In genomic region chr9:26945591-26945990, GRCh38 we compare ENCODE assay signal across 9 cellular contexts. TPM values are rescaled to one million over a fixed set of nuclear protein-coding genes. Genes with fewer than 3 reads are reported as not detected.
DNase-seq lines count a peak whose midpoint lies in the region; ATAC-seq, FAIRE-seq and TF ChIP-seq lines count a peak whose summit lies in the region.
"Had no signal": no experiment of that assay in that cellular context is flagged by ENCODE, and none has a peak within 500 bp of the region (broad histone marks: within the 10 kb centered on the region; RNA-seq: fewer than 3 reads in every experiment).

No MANE protein-coding gene starts in this region.

- peak overlapping the region; percentile 96 to 98 for H3K4me3 ChIP-seq in kidney (ENCODE audit: low read length in 2 of 2)
- peak overlapping the region in 3 of 4 donors; percentile 61 to 100 (median 95) for H3K4me3 ChIP-seq in upper lobe of left lung

- H3K36me3 ChIP-seq in kidney (ENCODE audit: control insufficient read depth in 1 of 2, insufficient read depth in 2 of 2, low read length in 2 of 2) (no peaks in the 10 kb centered on the region), upper lobe of left lung (no peaks in the 10 kb centered on the region)

- in situ Hi-C loops in G401 (cut with HindIII; ENCODE audit: low sequenced_read_pairs), result no loop called here

- H3K27ac Mint-ChIP-seq in activated naive CD4-positive, alpha-beta T cell treated with anti-CD3 and anti-CD28 coated beads, Interleukin-2, amount 50 U/mL, for 24 hours, result no peak overlapping the region
- peak overlapping the region; percentile 99 for H3K27ac Mint-ChIP-seq in activated naive CD8-positive, alpha-beta T cell

- H3K27me3 ChIP-seq in upper lobe of left lung, result no peaks in the 10 kb centered on the region

- H3K4me3 Mint-ChIP-seq in activated naive CD4-positive, alpha-beta T cell treated with anti-CD3 and anti-CD28 coated beads, Interleukin-2, amount 50 U/mL, for 24 hours, result peak overlapping the region; percentile 97
- H3K4me3 Mint-ChIP-seq in activated naive CD8-positive, alpha-beta T cell, result peak overlapping the region; percentile 95

- no peak for TF ChIP-seq POLR2A in upper lobe of left lung (IDR thresholded peaks at IDR 0.05)

- peaks cover 6% of the 10 kb centered on the region for H3K36me3 Mint-ChIP-seq in activated naive CD4-positive, alpha-beta T cell treated with anti-CD3 and anti-CD28 coated beads, Interleukin-2, amount 50 U/mL, for 24 hours
- peaks cover 6% of the 10 kb centered on the region for H3K36me3 Mint-ChIP-seq in activated naive CD8-positive, alpha-beta T cell

- no peak for DNase-seq in activated naive CD4-positive, alpha-beta T cell treated with anti-CD3 and anti-CD28 coated beads, Interleukin-2, amount 50 U/mL, for 16 hours
- DNase-seq in kidney (no peak), upper lobe of left lung (no peak), G401 (ENCODE audit: low spot score) (no peak)
- DNase-seq in stimulated activated CD4-positive, alpha-beta T cell treated with anti-CD3 and anti-CD28 coated beads, Interleukin-2, amount 100 ng/mL, for 48 hours, result no peak

- WGBS in upper lobe of left lung, 2 donors, result 24 to 28% methylated on average over 2 of the region's 2 CpGs

- intact Hi-C loops in kidney (cut with DNase I), result no loop called here

- H3K9me3 ChIP-seq in kidney (ENCODE audit: control insufficient read depth in 1 of 2, low read length in 2 of 2), result no peaks in the 10 kb centered on the region
- H3K9me3 ChIP-seq in upper lobe of left lung, result no peaks in the 10 kb centered on the region

- no peak for TF ChIP-seq EP300 in upper lobe of left lung (IDR thresholded peaks at IDR 0.05)

- peak overlapping the region in 1 of 2 donors; percentile 86 for H3K9ac ChIP-seq in kidney (ENCODE audit: low read length in 2 of 2)

- TF ChIP-seq CTCF in kidney (IDR thresholded peaks at IDR 0.05; ENCODE audit: borderline replicate concordance, extremely low read depth, insufficient read depth), result no peak
- no peak for TF ChIP-seq CTCF in upper lobe of left lung (IDR thresholded peaks at IDR 0.05)

- peaks cover 66% of the 10 kb centered on the region for H3K4me1 Mint-ChIP-seq in activated naive CD4-positive, alpha-beta T cell treated with anti-CD3 and anti-CD28 coated beads, Interleukin-2, amount 50 U/mL, for 24 hours
- H3K4me1 Mint-ChIP-seq in activated naive CD8-positive, alpha-beta T cell (ENCODE audit: low read depth), result peaks cover 52% of the 10 kb centered on the region

- no peaks in the 10 kb centered on the region for H3K27me3 Mint-ChIP-seq in activated naive CD4-positive, alpha-beta T cell treated with anti-CD3 and anti-CD28 coated beads, Interleukin-2, amount 50 U/mL, for 24 hours
- peaks cover 3% of the 10 kb centered on the region for H3K27me3 Mint-ChIP-seq in activated naive CD8-positive, alpha-beta T cell

- ATAC-seq in upper lobe of left lung (ENCODE audit: low FRiP score in 2 of 2) (no peak), HG02798 (IDR thresholded peaks at IDR 0.05; ENCODE audit: poor library complexity, unreplicated experiment) (no peak)

- H3K4me1 ChIP-seq in kidney (ENCODE audit: control insufficient read depth in 1 of 2, insufficient read depth in 1 of 2, low read depth in 1 of 2, low read length in 2 of 2) (peaks cover 0 to 3% of the 10 kb centered on the region in 2 donors), upper lobe of left lung (peaks cover 18 to 41% (median 25%) of the 10 kb centered on the region in 4 donors)

- H3K27ac ChIP-seq in kidney (ENCODE audit: low read depth in 2 of 2, low read length in 2 of 2), result no peak overlapping the region
- H3K27ac ChIP-seq in upper lobe of left lung, result no peak overlapping the region

- H3K9me3 Mint-ChIP-seq in activated naive CD4-positive, alpha-beta T cell treated with anti-CD3 and anti-CD28 coated beads, Interleukin-2, amount 50 U/mL, for 24 hours, result no peaks in the 10 kb centered on the region
- H3K9me3 Mint-ChIP-seq in activated naive CD8-positive, alpha-beta T cell (ENCODE audit: low read depth), result no peaks in the 10 kb centered on the region

- no peak for FAIRE-seq in kidney (lab: Jason Lieb, UNC)
- FAIRE-seq: colon had no signal

RNA-seq across cellular contexts. Expression of gene PLAA, which starts 1.5 kb away (rescaled TPM):
- total RNA-seq in kidney, result 26.9 TPM
- polyA plus RNA-seq in kidney (ENCODE audit: insufficient read depth, low read depth, low replicate concordance), result 12.0 TPM
- total RNA-seq in upper lobe of left lung, result 10 to 100 TPM; 18.2 to 29.2 (median 22.2) TPM
- 19.8 and 23.4 TPM in 2 replicates for total RNA-seq in G401 (2014; rRNA removed; shearing (Covaris generic))

RNA-seq across cellular contexts. Expression of gene IFT74, which starts 10.6 kb away (rescaled TPM):
- total RNA-seq in kidney (23.5 TPM), upper lobe of left lung (10 to 100 TPM in 4 of 6 donors, 1 to 10 TPM in 2; 7.3 to 33.5 (median 10.8) TPM)
- polyA plus RNA-seq in kidney (ENCODE audit: insufficient read depth, low read depth, low replicate concordance), result 14.1 TPM
- total RNA-seq in G401 (2014; rRNA removed; shearing (Covaris generic)), result 15.5 and 31.8 TPM in 2 replicates

RNA-seq across cellular contexts. Expression of gene CAAP1, which starts 53.0 kb away (rescaled TPM):
- total RNA-seq in kidney (23.6 TPM), upper lobe of left lung (10 to 100 TPM in 4 of 6 donors, 1 to 10 TPM in 2; 9.4 to 16.8 (median 14.2) TPM)
- polyA plus RNA-seq in kidney (ENCODE audit: insufficient read depth, low read depth, low replicate concordance), result 15.2 TPM
- total RNA-seq in G401 (2014; rRNA removed; shearing (Covaris generic)), result 17.0 and 24.2 TPM in 2 replicates

RNA-seq across cellular contexts. Expression of gene LRRC19, which starts 59.9 kb away (rescaled TPM):
- total RNA-seq in kidney (14.8 TPM), upper lobe of left lung (1 to 10 TPM in 1 of 6 donors, under 1 TPM in 3, not detected in 2; 0.15 to 1.5 (median 0.35) TPM)
- polyA plus RNA-seq in kidney (ENCODE audit: insufficient read depth, low read depth, low replicate concordance), result 17.6 TPM
- total RNA-seq in G401 (2014; rRNA removed; shearing (Covaris generic)), result not detected in 2 replicates
